ENCODE assay signal across 20 cellular contexts in genomic region chr5:177123789-177124485, GRCh38. TPM values are rescaled to one million over a fixed set of nuclear protein-coding genes. Genes with fewer than 3 reads are reported as not detected.
DNase-seq lines count a peak whose midpoint lies in the region; ATAC-seq and TF ChIP-seq lines count a peak whose summit lies in the region.
"Had no signal": no experiment of that assay in that cellular context is flagged by ENCODE, and none has a peak within 500 bp of the region (broad histone marks: within the 10 kb centered on the region; RNA-seq: fewer than 3 reads in every experiment).

No MANE protein-coding gene starts in this region.

- CTCF ChIA-PET in OCI-LY7 (lab: Charles Lee; ENCODE audit: unreplicated experiment), result interaction anchor here (0.5 kb wide), 1 partner anchor 279 kb away, joined by 5 read pairs; no protein-coding TSS in a partner anchor

- peak overlapping the region; percentile 90 for H3K27ac ChIP-seq in OCI-LY7 (ENCODE audit: low read depth, low read length, poor library complexity, severe bottlenecking)
- H3K27ac ChIP-seq: SJSA1 had no signal

- no peaks in the 10 kb centered on the region for H3K79me2 ChIP-seq in OCI-LY7 (ENCODE audit: insufficient read depth, low read depth, low read length)

- no peaks in the 10 kb centered on the region for H3K9me3 ChIP-seq in OCI-LY7 (ENCODE audit: low read length)
- H3K9me3 ChIP-seq: Caco-2, SJSA1 had no signal

- no peaks in the 10 kb centered on the region; the same call in 1 of the 2 replicates for H3K36me3 ChIP-seq in OCI-LY7 (ENCODE audit: insufficient read depth, low read length)
- H3K36me3 ChIP-seq: SJSA1 had no signal

- no peak for TF ChIP-seq CTCF in OCI-LY7 (conservative IDR thresholded peaks at IDR 0.05; ENCODE audit: low read length)

- peak overlapping the region; percentile 72 for H2AFZ ChIP-seq in OCI-LY7 (ENCODE audit: low read length)

- ATAC-seq in GM18868 (IDR thresholded peaks at IDR 0.05; ENCODE audit: unreplicated experiment), result peak; percentile 46
- ATAC-seq in GM21825 (IDR thresholded peaks at IDR 0.05; ENCODE audit: unreplicated experiment), result peak; percentile 56
- no peak for ATAC-seq in HG03045 (IDR thresholded peaks at IDR 0.05; ENCODE audit: unreplicated experiment)
- no peak for ATAC-seq in HG03095 (IDR thresholded peaks at IDR 0.05; ENCODE audit: unreplicated experiment)
- ATAC-seq in GM21528 (IDR thresholded peaks at IDR 0.05; ENCODE audit: low FRiP score, unreplicated experiment), result no peak

- H4K20me1 ChIP-seq in OCI-LY7 (ENCODE audit: insufficient read depth, low read length), result no peaks in the 10 kb centered on the region

- TSS peak; percentile 91 for BruUV-seq in OCI-LY7 (replicated peaks; lab: Mats Ljungman, UMichigan)

- DNase-seq in OCI-LY7 (ENCODE audit: low spot score) (peak; percentile 80), posterior vena cava (ENCODE audit: low spot score) (peak; percentile 46)
- no peak for DNase-seq in NK-92 treated with Interleukin-12 subunit alpha and Interleukin-12 subunit beta, amount 100 ng/mL, for 24 hours (lab: John Stamatoyannopoulos, UW)
- DNase-seq: activated effector memory CD4-positive, alpha-beta T cell treated with Interleukin-2 at 50 U/mL for 16 hours; foreskin melanocyte; KG1; kidney glomerular epithelial cell; NCI-H1092; NCI-H2081 treated with DMSO at 0.1 percent for 48 hours; NCI-H524 treated with DMSO at 0.1 percent for 48 hours; OCI-M1; stimulated activated CD4-positive, alpha-beta T cell treated with anti-CD3 and anti-CD28 coated beads, Interleukin-4, amount 100 ng/mL, for 24 hours; T-helper 9 cell had no signal

- peaks cover 44% of the 10 kb centered on the region for H3K4me1 ChIP-seq in OCI-LY7 (ENCODE audit: insufficient read depth, low read length, poor library complexity, severe bottlenecking)
- H3K4me1 ChIP-seq: Caco-2 had no signal

- no peaks in the 10 kb centered on the region for H3K9me2 ChIP-seq in OCI-LY7 (ENCODE audit: insufficient read depth, low read length)

- H3K4me2 ChIP-seq in OCI-LY7 (ENCODE audit: low read length), result peak overlapping the region; percentile 76

- POLR2A ChIA-PET in OCI-LY7 (lab: Charles Lee), result interaction anchor here (0.6 to 1.3 kb wide), 11 partner anchors 9 to 588 kb away, joined by 3 to 12 read pairs (median 4); partner anchors contain the start of gene NSD1

- peak overlapping the region; percentile 56 for H3K4me3 ChIP-seq in OCI-LY7 (ENCODE audit: low read depth, low read length, poor library complexity, severe bottlenecking)
- H3K4me3 ChIP-seq: SJSA1 had no signal

- intact Hi-C loops in OCI-LY7 (cut with micrococcal nuclease; ENCODE audit: unreplicated experiment), result loop anchor here (5.0 kb wide), 1 partner anchor 53 kb away; no protein-coding TSS in a partner anchor
- intact Hi-C loops in posterior vena cava (cut with DNase I), result no loop called here

RNA-seq across cellular contexts. Expression of gene NSD1, which starts 9.6 kb away (rescaled TPM):
- 59.6 and 64.3 TPM in 2 replicates for total RNA-seq in OCI-LY7 (2014; rRNA removed; shearing (Covaris generic))
- total RNA-seq in OCI-LY7 (2022), result 132 and 142 TPM in 2 replicates
- 10 to 100 TPM; 60.5 to 67.6 TPM for total RNA-seq in posterior vena cava

RNA-seq across cellular contexts. Expression of gene FGFR4, which starts 37.2 kb away (rescaled TPM):
- 0.39 and 1.2 TPM in 2 replicates for total RNA-seq in OCI-LY7 (2014; rRNA removed; shearing (Covaris generic))
- total RNA-seq in OCI-LY7 (2022) (3.5 and 4.5 TPM in 2 replicates), posterior vena cava (1 to 10 TPM; 1.0 to 1.5 TPM)

Comparison
In these comparisons a context has a peak if more than half of its experiments do, and no peak if none do; other contexts are left out.
1. ATAC-seq: peak in GM18868 (single experiment) and GM21825 (single experiment); none in HG03045 (single experiment), HG03095 (single experiment) and GM21528 (single experiment).